In the genomic region with DNA sequence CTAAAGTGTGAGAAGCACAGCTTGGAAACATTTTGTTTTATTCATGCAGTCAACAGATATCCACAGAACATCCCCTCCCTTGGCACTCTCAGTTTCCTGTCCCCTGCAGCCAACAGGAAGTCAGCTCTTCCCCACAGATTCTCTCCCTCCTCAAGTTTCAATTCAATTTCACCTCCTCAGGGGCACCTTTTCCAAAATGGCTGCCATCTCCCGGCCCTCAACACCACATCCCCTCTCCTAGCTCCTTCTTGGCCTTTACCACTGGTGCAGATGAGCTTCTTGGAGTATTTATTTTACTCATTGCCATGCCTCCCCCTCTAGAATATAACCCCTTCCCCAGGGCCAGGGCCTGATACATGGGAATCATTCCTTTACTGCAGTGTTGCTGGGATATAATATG, we compare ENCODE assay signal across 16 cellular contexts.
A peak's percentile ranks its signal among the peaks of the same experiment; 100 is the strongest.
DNase-seq lines count a peak whose midpoint lies in the region; ATAC-seq, FAIRE-seq and TF ChIP-seq lines count a peak whose summit lies in the region.
"Had no signal": no experiment of that assay in that cellular context is flagged by ENCODE, and none has a peak within 500 bp of the region (broad histone marks: within the 10 kb centered on the region; RNA-seq: fewer than 3 reads in every experiment).

No MANE protein-coding gene starts in this region.

- no peaks in the 10 kb centered on the region for H3K9me3 Mint-ChIP-seq in MCF 10A (ENCODE audit: unreplicated experiment)
- H3K9me3 Mint-ChIP-seq: HFFc6 had no signal

- TF ChIP-seq POLR2A in breast epithelium (IDR thresholded peaks at IDR 0.05) = no peak
- TF ChIP-seq POLR2A in uterus (IDR thresholded peaks at IDR 0.05) = no peak

- H3K27ac Mint-ChIP-seq in MCF 10A (ENCODE audit: low read depth, unreplicated experiment) = peak overlapping the region; percentile 59
- H3K27ac Mint-ChIP-seq: CD14-positive monocyte, HFFc6 had no signal

- H3K9me3 ChIP-seq in breast epithelium = no peaks in the 10 kb centered on the region
- H3K9me3 ChIP-seq in esophagus (ENCODE audit: control insufficient read depth in 2 of 2, insufficient read depth in 1 of 2, low read depth in 1 of 2, low read length in 1 of 2) = peaks cover 0 to 3% of the 10 kb centered on the region in 2 donors
- H3K9me3 ChIP-seq in pancreas = no peaks in the 10 kb centered on the region
- no peaks in the 10 kb centered on the region for H3K9me3 ChIP-seq in uterus

- H3K27me3 Mint-ChIP-seq in MCF 10A (ENCODE audit: insufficient read depth, unreplicated experiment) = no peaks in the 10 kb centered on the region

- 94 to 95% methylated on average over 1 of the region's 1 CpG for WGBS in esophagus, 2 donors
- 94 to 97% methylated on average over 1 of the region's 1 CpG for whole genome bisulfite sequencing in pancreas, 2 donors

- TF ChIP-seq CTCF in MCF 10A (IDR thresholded peaks at IDR 0.05; ENCODE audit: unreplicated experiment) (no peak), breast epithelium (IDR thresholded peaks at IDR 0.05) (no peak), pancreas (IDR thresholded peaks at IDR 0.05) (no peak), uterus (IDR thresholded peaks at IDR 0.05) (no peak)

- peaks cover 0 to 17% of the 10 kb centered on the region in 2 donors for H3K27me3 ChIP-seq in breast epithelium
- no peaks in the 10 kb centered on the region for H3K27me3 ChIP-seq in esophagus (ENCODE audit: control insufficient read depth in 1 of 2, insufficient read depth in 2 of 2, low read length in 2 of 2)
- no peaks in the 10 kb centered on the region for H3K27me3 ChIP-seq in pancreas
- no peaks in the 10 kb centered on the region for H3K27me3 ChIP-seq in uterus

- intact Hi-C loops in MCF 10A (cut with micrococcal nuclease) (loop anchor here (5.0 kb wide), 2 partner anchors 132 to 147 kb away; no protein-coding TSS in a partner anchor), breast epithelium (cut with DNase I; ENCODE audit: low total_unique reads) (loop anchor here (5.0 kb wide), 1 partner anchor 952 kb away; no protein-coding TSS in a partner anchor), pancreas (cut with DNase I) (loop anchor here in 2 of 3 donors (5.0 to 10.0 kb wide), 4 partner anchors 660 to 950 kb away; no protein-coding TSS in a partner anchor), uterus (cut with DNase I; ENCODE audit: low total_unique reads) (loop anchor here (5.0 to 10.0 kb wide), 2 partner anchors 652 to 790 kb away; partner anchors contain the start of gene FGFR2)

- ATAC-seq in pancreas = no peak

- H3K4me3 ChIP-seq in breast epithelium (no peak overlapping the region), esophagus (ENCODE audit: low read depth in 1 of 2, low read length in 2 of 2) (no peak overlapping the region), pancreas (no peak overlapping the region), uterus (no peak overlapping the region)

- H3K4me3 Mint-ChIP-seq in MCF 10A (ENCODE audit: unreplicated experiment) = no peak overlapping the region
- H3K4me3 Mint-ChIP-seq: HFFc6 had no signal

- FAIRE-seq in pancreas (lab: Jason Lieb, UNC) (no peak), HTR-8/SVneo (lab: Jason Lieb, UNC) (no peak)
- FAIRE-seq: A204.1 had no signal

- H3K36me3 Mint-ChIP-seq in MCF 10A (ENCODE audit: insufficient read depth, unreplicated experiment) = no peaks in the 10 kb centered on the region
- H3K36me3 Mint-ChIP-seq: CD14-positive monocyte had no signal

- H3K36me3 ChIP-seq in breast epithelium (no peaks in the 10 kb centered on the region), esophagus (ENCODE audit: control insufficient read depth in 2 of 2, insufficient read depth in 2 of 2, low read length in 1 of 2) (no peaks in the 10 kb centered on the region), pancreas (no peaks in the 10 kb centered on the region), uterus (no peaks in the 10 kb centered on the region)

- H3K4me1 Mint-ChIP-seq in MCF 10A (ENCODE audit: insufficient read depth, unreplicated experiment) = peaks cover 10% of the 10 kb centered on the region

- no peaks in the 10 kb centered on the region for H3K4me1 ChIP-seq in breast epithelium
- H3K4me1 ChIP-seq in esophagus (ENCODE audit: control insufficient read depth in 2 of 2, insufficient read depth in 2 of 2, low read length in 1 of 2) = peaks cover 3% of the 10 kb centered on the region in 2 donors
- peaks cover 0 to 5% (median 4%) of the 10 kb centered on the region in 3 donors for H3K4me1 ChIP-seq in pancreas
- H3K4me1 ChIP-seq in uterus = peaks cover 3 to 4% of the 10 kb centered on the region in 2 donors

- CTCF ChIA-PET in MCF 10A (lab: Yijun Ruan, JAX) = interaction anchor here (0.5 to 4.8 kb wide), 15 partner anchors 9 to 1071 kb away, joined by 3 to 50 read pairs (median 4); no protein-coding TSS in a partner anchor

- BruUV-seq in MCF 10A (replicated peaks; lab: Mats Ljungman, UMichigan) = no TSS peak

- POLR2A ChIA-PET in MCF 10A (lab: Yijun Ruan, JAX) = interaction anchor here (1.2 kb wide), 1 partner anchor 1168 kb away, joined by 3 read pairs; no protein-coding TSS in a partner anchor

- no peak for DNase-seq in MCF 10A (ENCODE audit: unreplicated experiment)
- DNase-seq in breast epithelium (ENCODE audit: low spot score in 2 of 2) = no peak
- no peak for DNase-seq in pancreas
- DNase-seq in uterus = no peak
- no peak for DNase-seq in cerebellar nuclear complex (lab: John Stamatoyannopoulos, UW)
- no peak for DNase-seq in HTR-8/SVneo (ENCODE audit: insufficient read length, low spot score)
- DNase-seq in T-helper 9 cell = no peak
- DNase-seq: DMS53, GOT3, HFFc6, IMR-90, MV-4-11, NCI-H526 treated with DMSO at 0.1 percent for 48 hours had no signal

- no peak overlapping the region for H3K27ac ChIP-seq in breast epithelium
- H3K27ac ChIP-seq in esophagus (ENCODE audit: low read depth in 2 of 2, low read length in 1 of 2) = peak overlapping the region; percentile 68 to 89
- peak overlapping the region in 3 of 4 donors; percentile 28 to 62 (median 47) for H3K27ac ChIP-seq in pancreas
- peak overlapping the region; percentile 52 to 80 for H3K27ac ChIP-seq in uterus

Comparison
In these comparisons a context has a peak if more than half of its experiments do, and no peak if none do; other contexts are left out.
1. H3K27ac ChIP-seq: peak in esophagus (2 of 2), pancreas (3 of 4) and uterus (2 of 2); none in breast epithelium (0 of 2).